ENCODE assay signal across 14 cellular contexts in the genomic region with DNA sequence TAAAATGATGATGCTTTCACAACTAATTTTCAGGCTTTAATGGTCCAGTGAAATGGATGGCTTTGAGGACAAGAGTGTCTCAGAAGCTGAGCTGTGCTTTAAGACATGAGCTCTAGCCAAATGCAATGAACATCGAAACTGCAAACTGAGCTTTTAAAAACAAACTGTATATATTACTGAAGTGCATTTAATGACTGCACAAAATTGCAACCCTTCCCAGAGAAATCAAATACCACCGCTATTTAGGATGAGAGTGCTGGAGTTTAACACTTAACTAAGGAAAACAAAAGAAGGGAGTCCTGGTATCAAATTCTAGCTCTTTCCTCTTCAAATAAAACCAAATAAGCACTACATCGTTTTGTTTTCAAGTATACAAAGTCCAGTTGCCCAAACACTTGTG.
DNase-seq lines count a peak whose midpoint lies in the region; TF ChIP-seq lines count a peak whose summit lies in the region.
"Had no signal": no experiment of that assay in that cellular context is flagged by ENCODE, and none has a peak within 500 bp of the region (broad histone marks: within the 10 kb centered on the region; RNA-seq: fewer than 3 reads in every experiment).

No MANE protein-coding gene starts in this region.

- no peak overlapping the region for H3K4me3 ChIP-seq in HEK293 (ENCODE audit: low read depth, low read length)
- H3K4me3 ChIP-seq: A549, HAP-1 had no signal

- POLR2A ChIA-PET in HEK293 (lab: Yijun Ruan, JAX) = no interaction called here

- H3K36me3 ChIP-seq in HEK293 (ENCODE audit: control insufficient read depth in 2 of 2, insufficient read depth in 1 of 2, low read length in 2 of 2) = no peaks in the 10 kb centered on the region
- H3K36me3 ChIP-seq: BE2C, HAP-1 had no signal

- H3K27ac ChIP-seq in HEK293 (ENCODE audit: extremely low read depth, low read depth, low read length) = no peak overlapping the region
- H3K27ac ChIP-seq: A549, C4-2B had no signal

- CTCF ChIA-PET in HEK293 (lab: Yijun Ruan, JAX) = interaction anchor here (0.5 kb wide), 1 partner anchor 10 kb away, joined by 3 read pairs; no protein-coding TSS in a partner anchor

- TF ChIP-seq CTCF in HEK293 (tag by site-specific recombination; IDR thresholded peaks at IDR 0.05) = no peak

- H3K4me1 ChIP-seq in HEK293 (ENCODE audit: control insufficient read depth, insufficient read depth, low read length) = peaks cover 4% of the 10 kb centered on the region; the same call in 1 of the 2 replicates
- H3K4me1 ChIP-seq: A549 had no signal

- DNase-seq in NCI-H748 (lab: John Stamatoyannopoulos, UW; ENCODE audit: unreplicated experiment) (peak; percentile 31), NCI-H748 treated with DMSO at 0.1 percent for 48 hours (lab: John Stamatoyannopoulos, UW) (no peak), NCI-H69 (lab: John Stamatoyannopoulos, UW) (peak; percentile 43), HPDE6-E6E7 (ENCODE audit: extremely low spot score) (no peak)
- DNase-seq in stimulated activated CD4-positive, alpha-beta T cell treated with anti-CD3 and anti-CD28 coated beads, Interleukin-4, amount 100 ng/mL, for 4 hours = no peak
- DNase-seq: BE2C; CD4-positive, alpha-beta memory T cell; DMS153; GF-D8; HFFc6 had no signal

- H3K9me3 ChIP-seq in HEK293 (ENCODE audit: control insufficient read depth, insufficient read depth, low read depth, low read length) = no peaks in the 10 kb centered on the region
- H3K9me3 ChIP-seq: A549, BE2C, HAP-1 had no signal

TF ChIP-seq in HEK293, 187 proteins besides CTCF, POLR2A, EP300 and RAD21:
- TF ChIP-seq, protein P1, sequence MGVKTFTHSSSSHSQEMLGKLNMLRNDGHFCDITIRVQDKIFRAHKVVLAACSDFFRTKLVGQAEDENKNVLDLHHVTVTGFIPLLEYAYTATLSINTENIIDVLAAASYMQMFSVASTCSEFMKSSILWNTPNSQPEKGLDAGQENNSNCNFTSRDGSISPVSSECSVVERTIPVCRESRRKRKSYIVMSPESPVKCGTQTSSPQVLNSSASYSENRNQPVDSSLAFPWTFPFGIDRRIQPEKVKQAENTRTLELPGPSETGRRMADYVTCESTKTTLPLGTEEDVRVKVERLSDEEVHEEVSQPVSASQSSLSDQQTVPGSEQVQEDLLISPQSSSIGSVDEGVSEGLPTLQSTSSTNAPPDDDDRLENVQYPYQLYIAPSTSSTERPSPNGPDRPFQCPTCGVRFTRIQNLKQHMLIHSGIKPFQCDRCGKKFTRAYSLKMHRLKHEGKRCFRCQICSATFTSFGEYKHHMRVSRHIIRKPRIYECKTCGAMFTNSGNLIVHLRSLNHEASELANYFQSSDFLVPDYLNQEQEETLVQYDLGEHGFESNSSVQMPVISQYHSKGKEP (tag by site-specific recombination; IDR thresholded peaks at IDR 0.05) = peak; percentile 95
- no peak for TF ChIP-seq ZNF335 (tag by site-specific recombination; conservative IDR thresholded peaks at IDR 0.05)
- TF ChIP-seq, protein P2, sequence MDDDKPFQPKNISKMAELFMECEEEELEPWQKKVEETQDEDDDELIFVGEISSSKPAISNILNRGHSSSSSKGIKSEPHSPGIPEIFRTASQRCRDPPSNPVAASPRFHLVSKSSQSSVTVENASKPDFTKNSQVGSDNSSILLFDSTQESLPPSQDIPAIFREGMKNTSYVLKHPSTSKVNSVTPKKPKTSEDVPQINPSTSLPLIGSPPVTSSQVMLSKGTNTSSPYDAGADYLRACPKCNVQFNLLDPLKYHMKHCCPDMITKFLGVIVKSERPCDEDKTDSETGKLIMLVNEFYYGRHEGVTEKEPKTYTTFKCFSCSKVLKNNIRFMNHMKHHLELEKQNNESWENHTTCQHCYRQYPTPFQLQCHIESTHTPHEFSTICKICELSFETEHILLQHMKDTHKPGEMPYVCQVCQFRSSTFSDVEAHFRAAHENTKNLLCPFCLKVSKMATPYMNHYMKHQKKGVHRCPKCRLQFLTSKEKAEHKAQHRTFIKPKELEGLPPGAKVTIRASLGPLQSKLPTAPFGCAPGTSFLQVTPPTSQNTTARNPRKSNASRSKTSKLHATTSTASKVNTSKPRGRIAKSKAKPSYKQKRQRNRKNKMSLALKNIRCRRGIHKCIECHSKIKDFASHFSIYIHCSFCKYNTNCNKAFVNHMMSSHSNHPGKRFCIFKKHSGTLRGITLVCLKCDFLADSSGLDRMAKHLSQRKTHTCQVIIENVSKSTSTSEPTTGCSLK (tag by site-specific recombination; IDR thresholded peaks at IDR 0.05) = no peak
- TF ChIP-seq FEZF1 (tag by site-specific recombination; IDR thresholded peaks at IDR 0.05) = peak; percentile 46; the same call in 1 of the 2 replicates
- no peak for TF ChIP-seq IKZF3 (tag by site-specific recombination; IDR thresholded peaks at IDR 0.05)
- TF ChIP-seq KLF7 (tag by site-specific recombination; IDR thresholded peaks at IDR 0.05; ENCODE audit: borderline replicate concordance) = no peak

Comparison
In these comparisons a context has a peak if more than half of its experiments do, and no peak if none do; other contexts are left out.
1. DNase-seq: peak in NCI-H748 (single experiment) and NCI-H69 (single experiment); none in NCI-H748 treated with DMSO at 0.1 percent for 48 hours (single experiment), stimulated activated CD4-positive, alpha-beta T cell treated with anti-CD3 and anti-CD28 coated beads, Interleukin-4, amount 100 ng/mL, for 4 hours (0 of 2) and HPDE6-E6E7 (single experiment).